In the genomic region with DNA sequence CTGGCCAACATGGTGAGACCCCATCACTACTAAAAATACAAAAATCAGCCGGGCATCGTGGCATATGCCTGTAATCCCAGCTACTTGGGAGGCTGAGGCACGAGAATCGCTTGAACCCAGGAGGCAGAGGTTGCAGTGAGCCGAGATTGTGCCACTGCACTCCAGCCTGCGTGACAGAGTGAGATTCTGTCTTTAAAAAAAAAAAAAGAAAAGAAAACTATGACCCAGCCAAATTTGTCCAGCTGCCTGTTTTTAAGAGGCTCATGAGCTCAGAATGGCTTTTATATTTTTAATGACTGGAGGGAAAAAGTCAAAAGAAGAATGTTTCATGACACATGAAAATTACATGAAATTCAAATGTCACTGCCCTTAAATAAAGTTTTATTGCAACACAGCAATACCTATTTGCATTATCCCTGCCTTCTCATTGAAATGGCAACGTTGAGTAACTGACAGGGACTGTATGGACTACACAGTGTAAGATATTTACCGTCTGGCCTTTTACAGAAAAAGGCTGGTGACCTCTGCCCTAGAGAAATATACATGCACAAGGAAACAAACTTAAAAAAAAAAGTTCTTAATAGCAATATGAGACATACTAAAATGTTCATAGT, we compare ENCODE assay signal across 11 cellular contexts. TPM values are rescaled to one million over a fixed set of nuclear protein-coding genes. Genes with fewer than 3 reads are reported as not detected.
DNase-seq lines count a peak whose midpoint lies in the region; ATAC-seq and TF ChIP-seq lines count a peak whose summit lies in the region.
"Had no signal": no experiment of that assay in that cellular context is flagged by ENCODE, and none has a peak within 500 bp of the region (broad histone marks: within the 10 kb centered on the region; RNA-seq: fewer than 3 reads in every experiment).

No MANE protein-coding gene starts in this region.

- no peaks in the 10 kb centered on the region for H3K36me3 Mint-ChIP-seq in chondrocyte (ENCODE audit: low read depth)

- H3K4me3 ChIP-seq in mucosa of descending colon = no peak overlapping the region
- no peak overlapping the region for H3K4me3 ChIP-seq in vagina

- peak; percentile 28 for ATAC-seq in Right ventricle myocardium superior (ENCODE audit: poor library complexity)
- ATAC-seq in mucosa of descending colon = peak; percentile 89
- no peak for ATAC-seq in HG03045 (IDR thresholded peaks at IDR 0.05; ENCODE audit: unreplicated experiment)

- no peak for TF ChIP-seq CTCF in chondrocyte (IDR thresholded peaks at IDR 0.05)
- no peak for TF ChIP-seq CTCF in mucosa of descending colon (IDR thresholded peaks at IDR 0.05)
- no peak for TF ChIP-seq CTCF in vagina (IDR thresholded peaks at IDR 0.05)

- intact Hi-C loops in Right ventricle myocardium superior (cut with DNase I) = no loop called here
- intact Hi-C loops in cardiac septum (cut with DNase I) = no loop called here
- intact Hi-C loops in mucosa of descending colon (cut with DNase I, micrococcal nuclease) = no loop called here
- intact Hi-C loops in vagina (cut with DNase I) = no loop called here

- H3K9me3 Mint-ChIP-seq in chondrocyte (ENCODE audit: low read depth) = no peaks in the 10 kb centered on the region

- H3K27me3 Mint-ChIP-seq in chondrocyte (ENCODE audit: low read depth) = no peaks in the 10 kb centered on the region
- H3K27me3 Mint-ChIP-seq: brain had no signal

- no peak for DNase-seq in Right ventricle myocardium superior
- no peak for DNase-seq in cardiac septum (ENCODE audit: low spot score)
- no peak for DNase-seq in chondrocyte (ENCODE audit: low spot score)
- peak in 1 of 3 donors; percentile 47 for DNase-seq in mucosa of descending colon
- no peak for DNase-seq in vagina (ENCODE audit: extremely low spot score in 2 of 2)
- no peak for DNase-seq in NCI-H226
- no peak for DNase-seq in activated CD4-positive, CD25-positive, alpha-beta regulatory T cell treated with anti-CD3 and anti-CD28 coated beads, Interleukin-2, amount 50 U/mL, for 72 hours
- DNase-seq: BE2C, glutamatergic neuron had no signal

- peaks cover 61% of the 10 kb centered on the region for H3K4me1 ChIP-seq in mucosa of descending colon (ENCODE audit: low read depth)
- peaks cover 68% of the 10 kb centered on the region for H3K4me1 ChIP-seq in vagina
- H3K4me1 ChIP-seq: BE2C had no signal

- peak overlapping the region; percentile 66 for H3K27ac ChIP-seq in vagina

- H3K9me3 ChIP-seq in mucosa of descending colon (no peaks in the 10 kb centered on the region), vagina (no peaks in the 10 kb centered on the region)
- H3K9me3 ChIP-seq: BE2C had no signal

- no peaks in the 10 kb centered on the region for H3K27me3 ChIP-seq in vagina
- H3K27me3 ChIP-seq: BE2C had no signal

- TF ChIP-seq POLR2A in vagina (IDR thresholded peaks at IDR 0.05) = no peak

- peaks cover 73% of the 10 kb centered on the region for H3K4me1 Mint-ChIP-seq in chondrocyte (ENCODE audit: low read depth)

- no peaks in the 10 kb centered on the region for H3K36me3 ChIP-seq in mucosa of descending colon (ENCODE audit: low read depth)
- no peaks in the 10 kb centered on the region for H3K36me3 ChIP-seq in vagina
- H3K36me3 ChIP-seq: BE2C had no signal

- H3K27ac Mint-ChIP-seq in chondrocyte (ENCODE audit: unreplicated experiment) = peak overlapping the region; percentile 37

- H3K4me3 Mint-ChIP-seq in chondrocyte (ENCODE audit: unreplicated experiment) = no peak overlapping the region

RNA-seq across cellular contexts. Expression of a gene that starts 11.3 kb away (rescaled TPM):
- 46.8 TPM for total RNA-seq in Right ventricle myocardium superior
- 68.0 TPM for total RNA-seq in cardiac septum
- total RNA-seq in chondrocyte = 82.1 to 96.3 TPM (median 83.6 TPM) in 3 replicates
- total RNA-seq in mucosa of descending colon = 100 to 1,000 TPM in 1 of 3 donors, 10 to 100 TPM in 2; 72.2 to 117 (median 84.4) TPM
- 78.8 TPM for total RNA-seq in vagina
